Comparison of ENCODE assay signal across 29 cellular contexts in the genomic region with DNA sequence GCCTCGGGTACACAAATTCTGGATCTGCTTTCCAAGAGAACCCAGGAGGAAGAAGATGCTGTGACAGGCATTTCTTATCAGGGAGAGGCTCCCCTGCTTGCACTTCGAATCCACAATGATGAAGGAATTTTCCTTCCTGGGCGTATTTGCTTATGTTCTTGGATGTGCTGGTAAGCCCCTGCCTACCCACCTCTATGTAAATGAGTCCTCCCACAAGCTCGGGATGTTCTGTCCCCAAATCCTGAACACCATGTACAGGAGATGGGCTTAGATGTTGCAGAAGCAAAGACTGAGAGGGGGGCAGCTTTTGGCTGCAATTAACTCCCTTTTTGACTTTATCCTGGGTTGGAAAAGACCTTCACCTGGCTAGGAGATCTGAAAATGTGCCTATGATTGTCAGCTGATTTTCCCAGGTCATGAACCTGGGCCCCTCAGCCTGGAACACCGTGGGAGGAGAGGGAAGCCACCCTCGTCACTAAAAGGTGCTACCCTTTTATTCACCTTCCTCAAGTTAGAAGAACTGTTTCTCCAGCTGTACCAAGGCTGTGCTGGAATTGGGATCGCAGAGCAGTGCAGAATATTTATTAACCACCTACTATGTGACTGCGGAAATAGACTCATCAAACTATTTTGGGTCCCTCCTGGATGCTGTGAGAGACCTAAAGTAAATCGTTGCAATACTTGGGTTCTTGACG.
"Had no signal": no experiment of that assay in that cellular context is flagged by ENCODE, and none has a peak within 500 bp of the region (broad histone marks: within the 10 kb centered on the region; RNA-seq: fewer than 3 reads in every experiment).

No MANE protein-coding gene starts in this region.

- ATAC-seq: activated CD8-positive, alpha-beta T cell treated with anti-CD3 and anti-CD28 coated beads for 36 hours; activated naive CD4-positive, alpha-beta T cell treated with anti-CD3 and anti-CD28 coated beads, Interleukin-2, amount 50 U/mL, for 72 hours had no signal

- FAIRE-seq: bronchial epithelial cell, TTC549 had no signal

- DNase-seq: activated B cell treated with CpG ODN at 0.5 μM for 24 hours; activated CD4-positive, alpha-beta memory T cell treated with anti-CD3 and anti-CD28 coated beads for 36 hours; activated CD4-positive, alpha-beta T cell treated with anti-CD3 and anti-CD28 coated beads for 4 hours; activated CD4-positive, alpha-beta T cell treated with anti-CD3 and anti-CD28 coated beads, Interleukin-2, amount 10 ng/mL, durations not matched to agents 24 days and 14 days; activated CD4-positive, alpha-beta T cell treated with anti-CD3 and anti-CD28 coated beads, Interleukin-2, amount 50 U/mL, for 1 hour; activated CD4-positive, alpha-beta T cell treated with anti-CD3 and anti-CD28 coated beads, Interleukin-2, amount 50 U/mL, for 4 hours; activated CD4-positive, CD25-positive, alpha-beta regulatory T cell treated with anti-CD3 and anti-CD28 coated beads, Interleukin-2, amount 50 U/mL, for 72 hours; activated CD8-positive, alpha-beta memory T cell treated with anti-CD3 and anti-CD28 coated beads, Interleukin-2, amount 50 U/mL, for 4 hours; activated CD8-positive, alpha-beta T cell treated with anti-CD3 and anti-CD28 coated beads for 36 hours; activated effector memory CD4-positive, alpha-beta T cell treated with Interleukin-2 at 50 U/mL for 16 hours; activated gamma-delta T cell; activated naive CD4-positive, alpha-beta T cell treated with anti-CD3 and anti-CD28 coated beads for 36 hours; activated naive CD4-positive, alpha-beta T cell treated with anti-CD3 and anti-CD28 coated beads, Interleukin-2, amount 50 U/mL, for 16 hours; activated naive CD8-positive, alpha-beta T cell treated with anti-CD3 and anti-CD28 coated beads for 36 hours; activated T-cell treated with anti-CD3 and anti-CD28 coated beads for 4 hours; activated T-cell treated with anti-CD3 and anti-CD28 coated beads, Interleukin-2, amount 50 U/mL, for 1 hour; activated T-cell treated with anti-CD3 and anti-CD28 coated beads, Interleukin-2, amount 50 U/mL, for 48 hours; adrenal gland; amniotic stem cell; central memory CD4-positive, alpha-beta T cell; T-helper 1 cell; T-helper 2 cell; T-helper 9 cell had no signal

- H3K27ac ChIP-seq: adrenal gland, ascending aorta, cardiac muscle cell, VCaP had no signal
